In the genomic region with DNA sequence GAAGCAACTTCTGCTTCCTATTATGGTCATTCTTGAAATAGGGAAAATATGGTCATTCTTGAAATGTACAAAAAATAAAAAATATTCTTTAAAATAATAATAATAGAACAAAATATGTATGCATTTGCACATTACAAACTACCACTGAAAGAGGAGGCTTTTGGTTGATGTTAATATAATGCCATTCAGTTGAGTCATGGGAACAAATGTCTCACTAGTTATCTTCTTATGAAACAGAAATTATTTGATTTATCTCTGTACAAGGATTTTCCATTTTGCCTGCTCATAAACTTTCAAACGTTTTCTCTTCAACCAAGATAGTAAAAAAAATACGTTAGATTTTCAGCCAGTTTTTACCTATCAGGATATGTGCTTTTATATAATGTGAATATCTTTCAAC, we compare ENCODE assay signal across 9 cellular contexts.
"Had no signal": no experiment of that assay in that cellular context is flagged by ENCODE, and none has a peak within 500 bp of the region (broad histone marks: within the 10 kb centered on the region; RNA-seq: fewer than 3 reads in every experiment).

No MANE protein-coding gene starts in this region.

- H3K4me1 ChIP-seq: HAP-1 had no signal

- H3K9me3 ChIP-seq: HAP-1 had no signal

- H3K27ac ChIP-seq: GM23248 had no signal

- H3K4me3 Mint-ChIP-seq: HFFc6 had no signal

- DNase-seq: GM23248, GOT3, H7, HFFc6, IMR-90, KG1 had no signal

- H3K4me3 ChIP-seq: GM23248, HAP-1, K562 had no signal

- H3K27ac Mint-ChIP-seq: HFFc6 had no signal

- H3K36me3 ChIP-seq: HAP-1 had no signal

- ATAC-seq: HCT116, K562 had no signal
